In genomic region chr3:177351195-177351594, GRCh38 we compare ENCODE assay signal across 22 cellular contexts.
A peak's percentile ranks its signal among the peaks of the same experiment; 100 is the strongest.
DNase-seq lines count a peak whose midpoint lies in the region; ATAC-seq and TF ChIP-seq lines count a peak whose summit lies in the region.
"Had no signal": no experiment of that assay in that cellular context is flagged by ENCODE, and none has a peak within 500 bp of the region (broad histone marks: within the 10 kb centered on the region; RNA-seq: fewer than 3 reads in every experiment).

No MANE protein-coding gene starts in this region.

- CTCF ChIA-PET in HCT116 (lab: Charles Lee), result no interaction called here

- POLR2A ChIA-PET in HCT116 (lab: Charles Lee), result no interaction called here

- H3F3A ChIP-seq in OCI-LY1 (ENCODE audit: insufficient read depth, low read length), result 0 out of 2 replicates have a peak, but pooled peaks cover 4% of the 10 kb centered on the region

- RAD21 ChIA-PET in HCT116 (lab: Charles Lee; ENCODE audit: low non-redundant PET in 1 of 2, low total read pairs in 2 of 2, uncharacterized antibody in 2 of 2, unreplicated experiment in 2 of 2), result no interaction called here

- no TSS peak for BruUV-seq in HCT116 (replicated peaks; lab: Mats Ljungman, UMichigan)

- H3K9me3 ChIP-seq in HCT116 (ENCODE audit: control insufficient read depth in 1 of 2, insufficient read depth in 1 of 2, low read depth in 1 of 2, low read length in 2 of 2) (no peaks in the 10 kb centered on the region), OCI-LY1 (ENCODE audit: low read length) (no peaks in the 10 kb centered on the region), esophagus muscularis mucosa (no peaks in the 10 kb centered on the region), skeletal muscle tissue (ENCODE audit: control insufficient read depth in 3 of 3, low read length in 3 of 3) (no peaks in the 10 kb centered on the region)
- H3K9me3 ChIP-seq: gastroesophageal sphincter, prostate gland had no signal

- H4K20me1 ChIP-seq in HCT116 (ENCODE audit: insufficient read depth), result no peaks in the 10 kb centered on the region
- no peaks in the 10 kb centered on the region for H4K20me1 ChIP-seq in OCI-LY1 (ENCODE audit: insufficient read depth, low read length)

- H3K79me2 ChIP-seq in HCT116 (ENCODE audit: insufficient read depth, low read length), result no peaks in the 10 kb centered on the region
- no peaks in the 10 kb centered on the region for H3K79me2 ChIP-seq in OCI-LY1 (ENCODE audit: insufficient read depth, low read length)

- intact Hi-C loops in HCT116 (cut with micrococcal nuclease) (loop anchor here (10.0 kb wide), 1 partner anchor 836 kb away; no protein-coding TSS in a partner anchor), esophagus muscularis mucosa (cut with DNase I) (no loop called here)

- TF ChIP-seq EP300 in esophagus muscularis mucosa (IDR thresholded peaks at IDR 0.05), result no peak

- no peak overlapping the region for H3K4me3 ChIP-seq in HCT116 (replicated peaks in 1 of 2; ENCODE audit: low read depth in 1 of 2, low read length in 2 of 2)
- H3K4me3 ChIP-seq in OCI-LY1 (ENCODE audit: low read depth, low read length, poor library complexity, severe bottlenecking), result peak overlapping the region; percentile 6
- no peak overlapping the region for H3K4me3 ChIP-seq in esophagus muscularis mucosa
- H3K4me3 ChIP-seq in skeletal muscle tissue (ENCODE audit: low read length in 3 of 3), result no peak overlapping the region
- H3K4me3 ChIP-seq: gastroesophageal sphincter, neural progenitor cell, prostate gland, skin epidermis had no signal

- no peak for TF ChIP-seq RAD21 in HCT116 (IDR thresholded peaks at IDR 0.05; ENCODE audit: low read depth)

- H3K9me2 ChIP-seq in HCT116 (ENCODE audit: insufficient read depth) (no peaks in the 10 kb centered on the region), OCI-LY1 (ENCODE audit: low read depth, low read length) (no peaks in the 10 kb centered on the region)

- H3K4me1 ChIP-seq in HCT116 (ENCODE audit: control insufficient read depth in 1 of 2, insufficient read depth in 2 of 2, low read length in 2 of 2) (peaks cover 26 to 31% of the 10 kb centered on the region in 2 experiments), OCI-LY1 (ENCODE audit: insufficient read depth, low read length, severe bottlenecking) (peaks cover 80% of the 10 kb centered on the region), esophagus muscularis mucosa (peaks cover 12 to 45% (median 37%) of the 10 kb centered on the region in 4 donors), skeletal muscle tissue (ENCODE audit: control insufficient read depth in 3 of 3, insufficient read depth in 3 of 3, low read length in 3 of 3) (peaks cover 12 to 30% (median 19%) of the 10 kb centered on the region in 3 donors)
- H3K4me1 ChIP-seq: prostate gland had no signal

- DNase-seq in HCT116 (ENCODE audit: low read depth, low spot score) (no peak), esophagus muscularis mucosa (ENCODE audit: extremely low spot score) (no peak), kidney glomerular epithelial cell (lab: John Stamatoyannopoulos, UW) (no peak), NCI-H2029 treated with DMSO at 0.1 percent for 48 hours (lab: John Stamatoyannopoulos, UW) (no peak), AG08396 (ENCODE audit: low spot score) (no peak)
- DNase-seq: activated CD4-positive, alpha-beta T cell treated with anti-CD3 and anti-CD28 coated beads, Interleukin-2, amount 50 U/mL, for 48 hours; activated T-cell treated with anti-CD3 and anti-CD28 coated beads, Interleukin-2, amount 50 U/mL, for 48 hours; DMS79; effector memory CD4-positive, alpha-beta T cell; Karpas-422; mesendoderm; NCI-H1092; stimulated activated CD4-positive, alpha-beta T cell treated with anti-CD3 and anti-CD28 coated beads, Interleukin-2, amount 100 ng/mL, for 48 hours; T-helper 1 cell had no signal

- H3K36me3 ChIP-seq in HCT116 (ENCODE audit: control insufficient read depth in 1 of 2, insufficient read depth in 2 of 2, low read length in 2 of 2) (no peaks in the 10 kb centered on the region), OCI-LY1 (ENCODE audit: insufficient read depth, low read length) (no peaks in the 10 kb centered on the region), esophagus muscularis mucosa (no peaks in the 10 kb centered on the region), skeletal muscle tissue (ENCODE audit: control insufficient read depth in 3 of 3, insufficient read depth in 3 of 3, low read length in 3 of 3) (no peaks in the 10 kb centered on the region)
- H3K36me3 ChIP-seq: gastroesophageal sphincter, neural progenitor cell, prostate gland had no signal

- no peak overlapping the region for H3K9ac ChIP-seq in HCT116 (ENCODE audit: low read length)
- peak overlapping the region; percentile 48 for H3K9ac ChIP-seq in OCI-LY1 (ENCODE audit: low read length)
- no peak overlapping the region for H3K9ac ChIP-seq in skeletal muscle tissue (ENCODE audit: low read depth in 1 of 3, low read length in 3 of 3)
- H3K9ac ChIP-seq: neural progenitor cell had no signal

- H3K27ac ChIP-seq in HCT116 (ENCODE audit: low read depth, low read length) (no peak overlapping the region), OCI-LY1 (ENCODE audit: low read depth, low read length, poor library complexity, severe bottlenecking) (peak overlapping the region; percentile 95), esophagus muscularis mucosa (replicated peaks in 1 of 4) (peak overlapping the region; percentile 24 to 59 (median 45)), skeletal muscle tissue (ENCODE audit: low read depth, low read length) (peak overlapping the region; percentile 87)
- H3K27ac ChIP-seq: neural progenitor cell, prostate gland, skin epidermis, VCaP had no signal

- 100% methylated on average over 1 of the region's 1 CpG for WGBS in esophagus muscularis mucosa

- H3K4me2 ChIP-seq in HCT116 (ENCODE audit: low read length), result no peak overlapping the region
- peak overlapping the region; percentile 53 for H3K4me2 ChIP-seq in OCI-LY1 (ENCODE audit: low read length)
- H3K4me2 ChIP-seq: neural progenitor cell had no signal

- ATAC-seq in HCT116, result no peak
- ATAC-seq in GM19397 (IDR thresholded peaks at IDR 0.05; ENCODE audit: unreplicated experiment), result no peak
- ATAC-seq: gastroesophageal sphincter had no signal

- H3K27me3 ChIP-seq in HCT116 (ENCODE audit: insufficient read depth, low read length) (no peaks in the 10 kb centered on the region), OCI-LY1 (ENCODE audit: insufficient read depth, low read length) (no peaks in the 10 kb centered on the region), esophagus muscularis mucosa (no peaks in the 10 kb centered on the region), skeletal muscle tissue (ENCODE audit: control insufficient read depth in 3 of 3, insufficient read depth in 3 of 3, low read length in 3 of 3) (no peaks in the 10 kb centered on the region)
- H3K27me3 ChIP-seq: gastroesophageal sphincter, neural progenitor cell had no signal

- H2AFZ ChIP-seq in HCT116 (ENCODE audit: low read depth, low read length, poor library complexity, severe bottlenecking) (peak overlapping the region; percentile 30), OCI-LY1 (ENCODE audit: low read length) (no peak overlapping the region)
- H2AFZ ChIP-seq: neural progenitor cell had no signal

- TF ChIP-seq POLR2A in HCT116 (IDR thresholded peaks at IDR 0.05; ENCODE audit: borderline replicate concordance, extremely low read depth, insufficient read depth, insufficient read length) (no peak), esophagus muscularis mucosa (IDR thresholded peaks at IDR 0.05; ENCODE audit: low read depth) (no peak)

- no peak for TF ChIP-seq CTCF in HCT116 (IDR thresholded peaks at IDR 0.05 in 2 of 3, conservative IDR thresholded peaks at IDR 0.05 in 1 of 3; ENCODE audit: borderline replicate concordance in 1 of 3, insufficient read depth in 1 of 3, low read depth in 2 of 3, low read length in 2 of 3)
- TF ChIP-seq CTCF in OCI-LY1 (IDR thresholded peaks at IDR 0.05; ENCODE audit: low read length), result no peak
- no peak for TF ChIP-seq CTCF in esophagus muscularis mucosa (IDR thresholded peaks at IDR 0.05)

TF ChIP-seq in HCT116, 20 proteins besides CTCF, POLR2A, EP300 and RAD21 (continues in another document):
- TF ChIP-seq TCF7L2 (IDR thresholded peaks at IDR 0.05; ENCODE audit: borderline replicate concordance, extremely low read depth, insufficient read depth, insufficient read length) (no peak), EZH2 (IDR thresholded peaks at IDR 0.05) (no peak), MAX (IDR thresholded peaks at IDR 0.05) (no peak), ELF1 (IDR thresholded peaks at IDR 0.05; ENCODE audit: borderline replicate concordance, low read depth) (no peak), ZBTB33 (IDR thresholded peaks at IDR 0.05; ENCODE audit: extremely low read depth, insufficient replicate concordance, low read length) (no peak), SP1 (IDR thresholded peaks at IDR 0.05; ENCODE audit: low read depth) (no peak), SRF (IDR thresholded peaks at IDR 0.05; ENCODE audit: low read depth) (no peak), CEBPB (IDR thresholded peaks at IDR 0.05; ENCODE audit: low read depth) (no peak), FOSL1 (IDR thresholded peaks at IDR 0.05; ENCODE audit: low read depth) (no peak), EZH2phosphoT487 (IDR thresholded peaks at IDR 0.05; ENCODE audit: borderline replicate concordance) (no peak), CBX3 (IDR thresholded peaks at IDR 0.05; ENCODE audit: low read depth) (no peak)
- TF ChIP-seq, protein P1, sequence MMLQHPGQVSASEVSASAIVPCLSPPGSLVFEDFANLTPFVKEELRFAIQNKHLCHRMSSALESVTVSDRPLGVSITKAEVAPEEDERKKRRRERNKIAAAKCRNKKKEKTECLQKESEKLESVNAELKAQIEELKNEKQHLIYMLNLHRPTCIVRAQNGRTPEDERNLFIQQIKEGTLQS (IDR thresholded peaks at IDR 0.05), result no peak
